ENCODE assay signal across 14 cellular contexts in genomic region chr2:164028764-164029534, GRCh38.
DNase-seq lines count a peak whose midpoint lies in the region; ATAC-seq and TF ChIP-seq lines count a peak whose summit lies in the region.
"Had no signal": no experiment of that assay in that cellular context is flagged by ENCODE, and none has a peak within 500 bp of the region (broad histone marks: within the 10 kb centered on the region; RNA-seq: fewer than 3 reads in every experiment).

No MANE protein-coding gene starts in this region.

- H3K9me3 ChIP-seq in heart left ventricle = no peaks in the 10 kb centered on the region
- no peaks in the 10 kb centered on the region for H3K9me3 ChIP-seq in aorta (ENCODE audit: control insufficient read depth, low read length)

- H3K36me3 ChIP-seq in heart left ventricle (no peaks in the 10 kb centered on the region), aorta (ENCODE audit: control insufficient read depth in 1 of 2, insufficient read depth in 2 of 2, low read length in 1 of 2) (no peaks in the 10 kb centered on the region)

- ATAC-seq in left cardiac atrium (peak; percentile 63 to 85), heart left ventricle (no peak), aorta (ENCODE audit: low FRiP score) (peak; percentile 56), GM18498 (IDR thresholded peaks at IDR 0.05; ENCODE audit: unreplicated experiment) (no peak)
- ATAC-seq: left ventricle myocardium superior, T-helper 17 cell had no signal

- no peak for TF ChIP-seq CTCF in heart left ventricle (IDR thresholded peaks at IDR 0.05)

- intact Hi-C loops in left cardiac atrium (cut with DNase I) = no loop called here
- intact Hi-C loops in heart left ventricle (cut with DNase I) = no loop called here
- intact Hi-C loops in aorta (cut with DNase I) = no loop called here

- H3K4me1 ChIP-seq in heart left ventricle (peaks cover 0 to 3% (median 0%) of the 10 kb centered on the region in 12 donors), aorta (ENCODE audit: control insufficient read depth in 1 of 2, insufficient read depth in 2 of 2, low read length in 2 of 2) (no peaks in the 10 kb centered on the region)

- DNase-seq in left cardiac atrium (no peak), heart left ventricle (no peak), astrocyte of the hippocampus (ENCODE audit: low read depth, low spot score) (peak; percentile 72), kidney tubule cell (ENCODE audit: low spot score) (peak; percentile 38), aorta (no peak), foreskin melanocyte (no peak)
- DNase-seq in activated CD8-positive, alpha-beta memory T cell treated with anti-CD3 and anti-CD28 coated beads, Interleukin-2, amount 50 U/mL, for 48 hours = no peak
- DNase-seq: left ventricle myocardium superior; naive B cell; NCI-H2227 treated with DMSO at 0.1 percent for 48 hours; NK-92 treated with Interleukin-12 subunit alpha and Interleukin-12 subunit beta, amount 100 ng/mL, for 24 hours; T-helper 17 cell had no signal

- no peak for TF ChIP-seq POLR2A in heart left ventricle (IDR thresholded peaks at IDR 0.05)

- H3K27ac ChIP-seq in heart left ventricle (no peak overlapping the region), aorta (ENCODE audit: low read depth in 1 of 2, low read length in 2 of 2) (no peak overlapping the region)
- H3K27ac ChIP-seq: 22Rv1 had no signal

- no peaks in the 10 kb centered on the region for H3K27me3 ChIP-seq in heart left ventricle
- H3K27me3 ChIP-seq in aorta (ENCODE audit: control insufficient read depth in 1 of 2, insufficient read depth in 2 of 2, low read length in 1 of 2) = no peaks in the 10 kb centered on the region

- WGBS in heart left ventricle, 4 donors = 74 to 78% (median 77%) methylated on average over 7 of the region's 7 CpGs
- WGBS in aorta, 2 donors = 32 to 35% methylated on average over 7 of the region's 7 CpGs

- H3K4me3 ChIP-seq in heart left ventricle = no peak overlapping the region
- H3K4me3 ChIP-seq in aorta (ENCODE audit: low read length in 2 of 2) = no peak overlapping the region

Comparison
In these comparisons a context has a peak if more than half of its experiments do, and no peak if none do; other contexts are left out.
1. ATAC-seq: peak in left cardiac atrium (2 of 2) and aorta (single experiment); none in heart left ventricle (0 of 4) and GM18498 (single experiment).
2. DNase-seq: peak in astrocyte of the hippocampus (single experiment) and kidney tubule cell (single experiment); none in left cardiac atrium (single experiment), heart left ventricle (0 of 5), aorta (0 of 2), activated CD8-positive, alpha-beta memory T cell treated with anti-CD3 and anti-CD28 coated beads, Interleukin-2, amount 50 U/mL, for 48 hours (single experiment) and foreskin melanocyte (single experiment).